16 cellular contexts compared by ENCODE assay signal in the genomic region with DNA sequence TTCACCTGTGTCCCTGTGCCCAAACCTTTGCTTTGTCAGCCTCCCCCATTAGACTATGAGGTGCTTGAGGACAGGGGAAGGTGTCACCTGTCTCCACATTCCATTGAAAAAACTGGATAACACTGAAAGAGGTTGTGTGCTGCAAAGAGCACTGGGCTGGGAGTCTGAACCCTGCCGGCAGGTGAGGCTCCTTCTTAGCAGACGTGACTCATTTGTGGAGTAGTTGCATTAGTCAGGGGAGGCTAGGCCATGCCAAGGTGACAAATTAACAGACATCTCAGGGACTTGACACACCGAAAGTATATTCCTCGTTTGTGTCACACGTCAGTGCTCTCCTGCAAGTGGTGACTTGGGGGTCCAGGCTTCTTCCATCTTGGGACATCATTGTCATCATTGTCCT.
DNase-seq lines count a peak whose midpoint lies in the region; ATAC-seq, FAIRE-seq and TF ChIP-seq lines count a peak whose summit lies in the region.
"Had no signal": no experiment of that assay in that cellular context is flagged by ENCODE, and none has a peak within 500 bp of the region (broad histone marks: within the 10 kb centered on the region; RNA-seq: fewer than 3 reads in every experiment).

No MANE protein-coding gene starts in this region.

- peaks cover 37% of the 10 kb centered on the region for H3K4me1 Mint-ChIP-seq in WTC11

- no TSS peak for BruUV-seq in HepG2 (replicated peaks; lab: Mats Ljungman, UMichigan)

- TF ChIP-seq EP300 in HepG2 (IDR thresholded peaks at IDR 0.05; ENCODE audit: low read depth in 2 of 2, low read length in 2 of 2) (no peak), HepG2 (CRISPR knock-in tag; IDR thresholded peaks at IDR 0.05; ENCODE audit: borderline replicate concordance) (no peak)

- H3K36me3 Mint-ChIP-seq in WTC11: peaks cover 26% of the 10 kb centered on the region

- no peak overlapping the region for H2AFZ ChIP-seq in HepG2 (ENCODE audit: low read length)

- peaks cover 6% of the 10 kb centered on the region for H3K9me3 Mint-ChIP-seq in WTC11
- H3K9me3 Mint-ChIP-seq: nephron progenitor cell had no signal

- no peak overlapping the region for H3K4me3 Mint-ChIP-seq in WTC11
- H3K4me3 Mint-ChIP-seq: nephron progenitor cell had no signal

- no peak overlapping the region for H3K27ac ChIP-seq in vagina
- H3K27ac ChIP-seq in HepG2 (ENCODE audit: extremely low read length, insufficient read depth, low read length): no peak overlapping the region
- H3K27ac ChIP-seq: left ventricle myocardium inferior had no signal

- no peaks in the 10 kb centered on the region for H3K36me3 ChIP-seq in vagina
- no peaks in the 10 kb centered on the region for H3K36me3 ChIP-seq in HepG2 (replicated peaks in 1 of 2; ENCODE audit: control insufficient read depth in 1 of 2, insufficient read depth in 2 of 2, low read length in 2 of 2)
- H3K36me3 ChIP-seq: left ventricle myocardium inferior had no signal

- peak; percentile 77 for FAIRE-seq in RCC 7860 (lab: Jason Lieb, UNC)
- FAIRE-seq in HepG2 (lab: Jason Lieb, UNC): no peak
- FAIRE-seq: A204.1 had no signal

- H3K27ac Mint-ChIP-seq in WTC11: no peak overlapping the region
- H3K27ac Mint-ChIP-seq: nephron progenitor cell had no signal

- H3K27me3 ChIP-seq in vagina: no peaks in the 10 kb centered on the region
- H3K27me3 ChIP-seq in HepG2 (ENCODE audit: control insufficient read depth in 1 of 2, insufficient read depth in 2 of 2, low read length in 2 of 2): no peaks in the 10 kb centered on the region; a peak in 1 of 5 replicates

- in situ Hi-C loops in HepG2 (cut with HindIII; ENCODE audit: extremely low pct_ligation_motif_present, low pct_unique_long_range_greater_than_20kb): no loop called here

- peak; percentile 65 for ATAC-seq in GM18907 (IDR thresholded peaks at IDR 0.05; ENCODE audit: unreplicated experiment)
- ATAC-seq in HG02852 (IDR thresholded peaks at IDR 0.05; ENCODE audit: unreplicated experiment): peak; percentile 73
- ATAC-seq in HepG2: no peak
- no peak for ATAC-seq in WTC11

- H3K9ac ChIP-seq in HepG2 (ENCODE audit: insufficient read depth, low read depth, low read length): no peak overlapping the region

- intact Hi-C loops in vagina (cut with DNase I) (no loop called here), HepG2 (cut with micrococcal nuclease; ENCODE audit: unreplicated experiment) (no loop called here)

- H3K4me3 ChIP-seq in vagina: no peak overlapping the region
- H3K4me3 ChIP-seq in HepG2 (replicated peaks in 1 of 3; ENCODE audit: insufficient read depth in 1 of 3, low read depth in 2 of 3, low read length in 3 of 3): no peak overlapping the region
- H3K4me3 ChIP-seq: left ventricle myocardium inferior had no signal

- H3K79me2 ChIP-seq in HepG2 (ENCODE audit: insufficient read depth, low read length): no peaks in the 10 kb centered on the region

- 88% methylated on average over 5 of the region's 5 CpGs for WGBS in HepG2 (ENCODE audit: low lambda C conversion rate)

- no peak for TF ChIP-seq RAD21 in HepG2 (CRISPR knock-in tag; IDR thresholded peaks at IDR 0.05)

- no peak overlapping the region for H3K4me2 ChIP-seq in HepG2 (ENCODE audit: low read depth, low read length)

- no peaks in the 10 kb centered on the region for H4K20me1 ChIP-seq in HepG2 (ENCODE audit: insufficient read depth, low read length)

- H3K9me3 ChIP-seq in vagina (no peaks in the 10 kb centered on the region), HepG2 (ENCODE audit: low read length) (no peaks in the 10 kb centered on the region)
- H3K9me3 ChIP-seq: left ventricle myocardium inferior had no signal

- no peak for TF ChIP-seq POLR2A in vagina (IDR thresholded peaks at IDR 0.05)
- TF ChIP-seq POLR2A in HepG2 (IDR thresholded peaks at IDR 0.05; ENCODE audit: insufficient read depth in 1 of 2, low read depth in 2 of 2, low read length in 2 of 2): no peak

- no peak for TF ChIP-seq CTCF in vagina (IDR thresholded peaks at IDR 0.05)
- TF ChIP-seq CTCF in HepG2 (CRISPR knock-in tag; IDR thresholded peaks at IDR 0.05): no peak
- TF ChIP-seq CTCF in WTC11 (IDR thresholded peaks at IDR 0.05): no peak

- DNase-seq in activated CD4-positive, alpha-beta T cell treated with anti-CD3 and anti-CD28 coated beads for 48 hours: peak; percentile 37
- DNase-seq in activated CD4-positive, alpha-beta T cell treated with anti-CD3 and anti-CD28 coated beads for 4 hours: no peak
- DNase-seq in RCC 7860 (ENCODE audit: low spot score): peak; percentile 63
- DNase-seq in vagina (ENCODE audit: extremely low spot score in 2 of 2): no peak
- DNase-seq in HepG2 (ENCODE audit: low spot score): no peak
- no peak for DNase-seq in WTC11 (ENCODE audit: low spot score)
- DNase-seq: activated effector memory CD4-positive, alpha-beta T cell treated with anti-CD3 and anti-CD28 coated beads, Interleukin-2, amount 50 U/mL, for 16 hours; central memory CD4-positive, alpha-beta T cell; hippocampal formation; left ventricle myocardium inferior; NCI-H1436; NCI-H82; nephron progenitor cell had no signal

- no peaks in the 10 kb centered on the region; the same call in 1 of the 2 replicates for H3K27me3 Mint-ChIP-seq in WTC11 (ENCODE audit: low read depth)

- POLR2A ChIA-PET in HepG2 (lab: Yijun Ruan, JAX) (no interaction called here), WTC11 (lab: Charles Lee) (interaction anchor here (0.7 kb wide), 2 partner anchors 12 to 932 kb away, joined by 3 to 5 read pairs; no protein-coding TSS in a partner anchor)

- CTCF ChIA-PET in HepG2 (lab: Yijun Ruan, JAX; ENCODE audit: low intra/inter-chr PET ratio, low total read pairs) (no interaction called here), WTC11 (lab: Charles Lee) (no interaction called here)

- H3K4me1 ChIP-seq in vagina (no peaks in the 10 kb centered on the region), HepG2 (ENCODE audit: insufficient read depth, low read length) (peaks cover 29% of the 10 kb centered on the region)
- H3K4me1 ChIP-seq: left ventricle myocardium inferior had no signal

TF ChIP-seq in HepG2, 621 proteins besides CTCF, POLR2A, EP300 and RAD21 (continues in another document):
- TF ChIP-seq KLF12 (CRISPR knock-in tag; IDR thresholded peaks at IDR 0.05; ENCODE audit: borderline replicate concordance) (no peak), NFE2L2 (IDR thresholded peaks at IDR 0.05; ENCODE audit: low read length) (no peak), SNAPC2 (CRISPR knock-in tag; IDR thresholded peaks at IDR 0.05) (no peak), ZNF850 (CRISPR knock-in tag; conservative IDR thresholded peaks at IDR 0.05) (no peak), ZNF10 (CRISPR knock-in tag; IDR thresholded peaks at IDR 0.05; ENCODE audit: borderline replicate concordance, low read depth) (no peak), TCF12 (IDR thresholded peaks at IDR 0.05) (no peak), TCF12 (CRISPR knock-in tag; IDR thresholded peaks at IDR 0.05) (no peak)
- TF ChIP-seq, protein P1, sequence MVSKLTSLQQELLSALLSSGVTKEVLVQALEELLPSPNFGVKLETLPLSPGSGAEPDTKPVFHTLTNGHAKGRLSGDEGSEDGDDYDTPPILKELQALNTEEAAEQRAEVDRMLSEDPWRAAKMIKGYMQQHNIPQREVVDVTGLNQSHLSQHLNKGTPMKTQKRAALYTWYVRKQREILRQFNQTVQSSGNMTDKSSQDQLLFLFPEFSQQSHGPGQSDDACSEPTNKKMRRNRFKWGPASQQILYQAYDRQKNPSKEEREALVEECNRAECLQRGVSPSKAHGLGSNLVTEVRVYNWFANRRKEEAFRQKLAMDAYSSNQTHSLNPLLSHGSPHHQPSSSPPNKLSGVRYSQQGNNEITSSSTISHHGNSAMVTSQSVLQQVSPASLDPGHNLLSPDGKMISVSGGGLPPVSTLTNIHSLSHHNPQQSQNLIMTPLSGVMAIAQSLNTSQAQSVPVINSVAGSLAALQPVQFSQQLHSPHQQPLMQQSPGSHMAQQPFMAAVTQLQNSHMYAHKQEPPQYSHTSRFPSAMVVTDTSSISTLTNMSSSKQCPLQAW (CRISPR knock-in tag; IDR thresholded peaks at IDR 0.05): no peak

TF ChIP-seq in WTC11, 78 proteins besides CTCF, POLR2A, EP300 and RAD21 (continues in another document):
- TF ChIP-seq IRF2 (CRISPR knock-in tag; IDR thresholded peaks at IDR 0.05; ENCODE audit: borderline replicate concordance, low read depth): no peak
- TF ChIP-seq, protein P2, sequence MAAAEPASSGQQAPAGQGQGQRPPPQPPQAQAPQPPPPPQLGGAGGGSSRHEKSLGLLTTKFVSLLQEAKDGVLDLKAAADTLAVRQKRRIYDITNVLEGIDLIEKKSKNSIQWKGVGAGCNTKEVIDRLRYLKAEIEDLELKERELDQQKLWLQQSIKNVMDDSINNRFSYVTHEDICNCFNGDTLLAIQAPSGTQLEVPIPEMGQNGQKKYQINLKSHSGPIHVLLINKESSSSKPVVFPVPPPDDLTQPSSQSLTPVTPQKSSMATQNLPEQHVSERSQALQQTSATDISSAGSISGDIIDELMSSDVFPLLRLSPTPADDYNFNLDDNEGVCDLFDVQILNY (CRISPR knock-in tag; IDR thresholded peaks at IDR 0.05): no peak
- no peak for TF ChIP-seq FOXK1 (CRISPR knock-in tag; IDR thresholded peaks at IDR 0.05)
- TF ChIP-seq, protein P3, sequence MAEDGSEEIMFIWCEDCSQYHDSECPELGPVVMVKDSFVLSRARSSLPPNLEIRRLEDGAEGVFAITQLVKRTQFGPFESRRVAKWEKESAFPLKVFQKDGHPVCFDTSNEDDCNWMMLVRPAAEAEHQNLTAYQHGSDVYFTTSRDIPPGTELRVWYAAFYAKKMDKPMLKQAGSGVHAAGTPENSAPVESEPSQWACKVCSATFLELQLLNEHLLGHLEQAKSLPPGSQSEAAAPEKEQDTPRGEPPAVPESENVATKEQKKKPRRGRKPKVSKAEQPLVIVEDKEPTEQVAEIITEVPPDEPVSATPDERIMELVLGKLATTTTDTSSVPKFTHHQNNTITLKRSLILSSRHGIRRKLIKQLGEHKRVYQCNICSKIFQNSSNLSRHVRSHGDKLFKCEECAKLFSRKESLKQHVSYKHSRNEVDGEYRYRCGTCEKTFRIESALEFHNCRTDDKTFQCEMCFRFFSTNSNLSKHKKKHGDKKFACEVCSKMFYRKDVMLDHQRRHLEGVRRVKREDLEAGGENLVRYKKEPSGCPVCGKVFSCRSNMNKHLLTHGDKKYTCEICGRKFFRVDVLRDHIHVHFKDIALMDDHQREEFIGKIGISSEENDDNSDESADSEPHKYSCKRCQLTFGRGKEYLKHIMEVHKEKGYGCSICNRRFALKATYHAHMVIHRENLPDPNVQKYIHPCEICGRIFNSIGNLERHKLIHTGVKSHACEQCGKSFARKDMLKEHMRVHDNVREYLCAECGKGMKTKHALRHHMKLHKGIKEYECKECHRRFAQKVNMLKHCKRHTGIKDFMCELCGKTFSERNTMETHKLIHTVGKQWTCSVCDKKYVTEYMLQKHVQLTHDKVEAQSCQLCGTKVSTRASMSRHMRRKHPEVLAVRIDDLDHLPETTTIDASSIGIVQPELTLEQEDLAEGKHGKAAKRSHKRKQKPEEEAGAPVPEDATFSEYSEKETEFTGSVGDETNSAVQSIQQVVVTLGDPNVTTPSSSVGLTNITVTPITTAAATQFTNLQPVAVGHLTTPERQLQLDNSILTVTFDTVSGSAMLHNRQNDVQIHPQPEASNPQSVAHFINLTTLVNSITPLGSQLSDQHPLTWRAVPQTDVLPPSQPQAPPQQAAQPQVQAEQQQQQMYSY (CRISPR knock-in tag; IDR thresholded peaks at IDR 0.05): no peak
- no peak for TF ChIP-seq MYBL2 (CRISPR knock-in tag; IDR thresholded peaks at IDR 0.05)
- no peak for TF ChIP-seq FOXJ3 (CRISPR knock-in tag; IDR thresholded peaks at IDR 0.05; ENCODE audit: borderline replicate concordance)
- no peak for TF ChIP-seq CREM (CRISPR knock-in tag; IDR thresholded peaks at IDR 0.05)

Comparison
In these comparisons a context has a peak if more than half of its experiments do, and no peak if none do; other contexts are left out.
1. DNase-seq: peak in activated CD4-positive, alpha-beta T cell treated with anti-CD3 and anti-CD28 coated beads for 48 hours (single experiment) and RCC 7860 (single experiment); none in activated CD4-positive, alpha-beta T cell treated with anti-CD3 and anti-CD28 coated beads for 4 hours (0 of 2), vagina (0 of 2), HepG2 (single experiment) and WTC11 (single experiment).
2. ATAC-seq: peak in GM18907 (single experiment) and HG02852 (single experiment); none in HepG2 (single experiment) and WTC11 (single experiment).